ENCODE assay signal across 8 cellular contexts in the genomic region with DNA sequence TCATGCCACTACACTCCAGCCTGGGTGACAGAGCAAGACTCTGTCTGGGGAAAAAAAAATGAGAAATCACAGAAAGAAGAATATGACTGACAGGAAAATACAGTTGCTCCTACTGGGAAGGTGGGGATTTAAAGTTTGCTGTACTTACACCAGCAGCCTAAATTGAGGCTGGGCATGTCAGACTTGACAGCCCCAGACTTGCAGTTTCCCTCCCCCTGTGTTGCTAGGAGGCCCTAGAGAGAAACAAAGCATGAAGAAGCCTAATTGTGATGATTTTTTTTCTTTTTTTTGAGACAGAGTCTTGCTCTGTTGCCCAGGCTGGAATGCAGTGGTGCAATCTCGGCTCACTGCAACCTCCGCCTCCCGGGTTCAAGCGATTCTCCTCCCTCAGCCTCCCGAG. TPM values are rescaled to one million over a fixed set of nuclear protein-coding genes. Genes with fewer than 3 reads are reported as not detected.
"Had no signal": no experiment of that assay in that cellular context is flagged by ENCODE, and none has a peak within 500 bp of the region (broad histone marks: within the 10 kb centered on the region; RNA-seq: fewer than 3 reads in every experiment).

No MANE protein-coding gene starts in this region.

RNA-seq across cellular contexts. Expression of gene PLA2G3, which starts 54.4 kb away (rescaled TPM):
- polyA plus RNA-seq: naive thymus-derived CD4-positive, alpha-beta T cell; naive thymus-derived CD8-positive, alpha-beta T cell; neural cell; ovary; psoas muscle; right cardiac atrium; smooth muscle cell; spleen had no signal
